16 cellular contexts compared by ENCODE assay signal in the genomic region with DNA sequence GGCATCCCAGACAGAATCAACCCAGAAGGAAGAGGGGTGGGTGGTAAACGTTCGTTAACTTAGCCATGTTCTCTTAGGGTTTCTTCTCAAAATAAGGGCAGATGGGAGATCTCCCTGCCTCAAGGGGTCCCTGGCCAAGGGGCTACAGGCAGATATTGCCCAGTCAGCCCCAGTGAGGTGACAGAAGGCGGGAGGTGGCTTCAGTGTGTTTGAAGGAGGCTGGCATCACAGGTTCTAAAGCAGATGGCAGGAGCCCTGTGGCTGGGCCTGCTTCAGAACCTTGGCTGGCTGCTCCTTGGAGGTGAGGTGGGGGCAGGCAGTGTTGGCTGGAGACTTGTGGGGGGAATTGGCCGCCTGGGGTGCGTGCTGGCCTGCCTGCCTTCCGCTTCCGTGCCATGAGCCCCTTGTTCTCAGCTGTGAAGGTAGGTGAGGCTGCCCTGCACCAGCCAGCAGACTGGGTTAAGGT. TPM values are rescaled to one million over a fixed set of nuclear protein-coding genes. Genes with fewer than 3 reads are reported as not detected.
DNase-seq lines count a peak whose midpoint lies in the region; ATAC-seq, FAIRE-seq and TF ChIP-seq lines count a peak whose summit lies in the region.
"Had no signal": no experiment of that assay in that cellular context is flagged by ENCODE, and none has a peak within 500 bp of the region (broad histone marks: within the 10 kb centered on the region; RNA-seq: fewer than 3 reads in every experiment).

No MANE protein-coding gene starts in this region.

- intact Hi-C loops in kidney (cut with DNase I), result no loop called here
- intact Hi-C loops in upper lobe of right lung (cut with DNase I), result no loop called here

- no peaks in the 10 kb centered on the region for H3K36me3 ChIP-seq in kidney (ENCODE audit: control insufficient read depth in 1 of 2, insufficient read depth in 2 of 2, low read length in 2 of 2)
- H3K36me3 ChIP-seq in upper lobe of right lung, result no peaks in the 10 kb centered on the region
- H3K36me3 ChIP-seq: ascending aorta, ovary had no signal

- H3K4me3 Mint-ChIP-seq in activated T-cell treated with anti-CD3 and anti-CD28 coated beads, Interleukin-2, amount 50 U/mL, for 24 hours, result no peak overlapping the region
- no peak overlapping the region for H3K4me3 Mint-ChIP-seq in activated T-cell treated with anti-CD3 and anti-CD28 coated beads, Interleukin-2, amount 50 U/mL, for 72 hours

- peaks cover 25% of the 10 kb centered on the region for H3K36me3 Mint-ChIP-seq in activated T-cell treated with anti-CD3 and anti-CD28 coated beads, Interleukin-2, amount 50 U/mL, for 24 hours (ENCODE audit: low read depth)
- H3K36me3 Mint-ChIP-seq in activated T-cell treated with anti-CD3 and anti-CD28 coated beads, Interleukin-2, amount 50 U/mL, for 72 hours (ENCODE audit: insufficient read depth in 2 of 2), result no peaks in the 10 kb centered on the region

- H3K4me3 ChIP-seq in kidney (ENCODE audit: low read length in 2 of 2), result no peak overlapping the region
- H3K4me3 ChIP-seq in upper lobe of right lung, result no peak overlapping the region
- H3K4me3 ChIP-seq: ascending aorta, ovary, smooth muscle cell had no signal

- peaks cover under 1% of the 10 kb centered on the region for H3K9me3 Mint-ChIP-seq in activated T-cell treated with anti-CD3 and anti-CD28 coated beads, Interleukin-2, amount 50 U/mL, for 24 hours
- H3K9me3 Mint-ChIP-seq in activated T-cell treated with anti-CD3 and anti-CD28 coated beads, Interleukin-2, amount 50 U/mL, for 72 hours, result no peaks in the 10 kb centered on the region

- peaks cover 85% of the 10 kb centered on the region for H3K4me1 Mint-ChIP-seq in activated T-cell treated with anti-CD3 and anti-CD28 coated beads, Interleukin-2, amount 50 U/mL, for 24 hours (ENCODE audit: low read depth)
- peaks cover 69% of the 10 kb centered on the region for H3K4me1 Mint-ChIP-seq in activated T-cell treated with anti-CD3 and anti-CD28 coated beads, Interleukin-2, amount 50 U/mL, for 72 hours (ENCODE audit: low read depth)

- H3K27ac ChIP-seq in kidney (ENCODE audit: low read depth in 2 of 2, low read length in 2 of 2), result peak overlapping the region; percentile 49 to 65
- peak overlapping the region; percentile 30 for H3K27ac ChIP-seq in upper lobe of right lung
- H3K27ac ChIP-seq: ascending aorta, ovary had no signal

- no peaks in the 10 kb centered on the region for H3K27me3 ChIP-seq in upper lobe of right lung
- H3K27me3 ChIP-seq: ascending aorta, ovary had no signal

- H3K9me3 ChIP-seq in kidney (ENCODE audit: control insufficient read depth in 1 of 2, low read length in 2 of 2) (no peaks in the 10 kb centered on the region), upper lobe of right lung (no peaks in the 10 kb centered on the region)
- H3K9me3 ChIP-seq: ascending aorta, ovary had no signal

- no peak for ATAC-seq in activated T-cell treated with anti-CD3 and anti-CD28 coated beads, Interleukin-2, amount 50 U/mL, for 72 hours (replicated peaks in 1 of 2)
- ATAC-seq in upper lobe of right lung (no peak), GM19351 (IDR thresholded peaks at IDR 0.05; ENCODE audit: unreplicated experiment) (no peak), HG03469 (IDR thresholded peaks at IDR 0.05; ENCODE audit: unreplicated experiment) (no peak), HG02759 (IDR thresholded peaks at IDR 0.05; ENCODE audit: unreplicated experiment) (no peak)

- peaks cover 37 to 43% of the 10 kb centered on the region in 2 donors for H3K4me1 ChIP-seq in kidney (ENCODE audit: control insufficient read depth in 1 of 2, insufficient read depth in 1 of 2, low read depth in 1 of 2, low read length in 2 of 2)
- H3K4me1 ChIP-seq in upper lobe of right lung, result peaks cover 74% of the 10 kb centered on the region
- H3K4me1 ChIP-seq: ascending aorta had no signal

- FAIRE-seq in kidney (lab: Jason Lieb, UNC), result no peak
- FAIRE-seq: HTR-8/SVneo had no signal

- H3K27ac Mint-ChIP-seq in activated T-cell treated with anti-CD3 and anti-CD28 coated beads, Interleukin-2, amount 50 U/mL, for 24 hours, result peak overlapping the region; percentile 62
- no peak overlapping the region for H3K27ac Mint-ChIP-seq in activated T-cell treated with anti-CD3 and anti-CD28 coated beads, Interleukin-2, amount 50 U/mL, for 72 hours

- DNase-seq in activated T-cell treated with anti-CD3 and anti-CD28 coated beads, Interleukin-2, amount 50 U/mL, for 24 hours, result no peak
- no peak for DNase-seq in activated T-cell treated with anti-CD3 and anti-CD28 coated beads, Interleukin-2, amount 50 U/mL, for 72 hours
- DNase-seq in RPMI8226, result peak; percentile 24
- DNase-seq in kidney, result no peak
- no peak for DNase-seq in upper lobe of right lung
- DNase-seq: activated CD4-positive, CD25-positive, alpha-beta regulatory T cell treated with anti-CD3 and anti-CD28 coated beads, Interleukin-2, amount 50 U/mL, for 72 hours; activated T-cell treated with anti-CD3 and anti-CD28 coated beads, Interleukin-2, amount 50 U/mL, for 48 hours; effector CD8-positive, alpha-beta T cell; T-helper 1 cell had no signal

- H3K9ac ChIP-seq in kidney (ENCODE audit: low read length in 2 of 2), result no peak overlapping the region

- no peak for TF ChIP-seq CTCF in kidney (IDR thresholded peaks at IDR 0.05; ENCODE audit: borderline replicate concordance, extremely low read depth, insufficient read depth)
- TF ChIP-seq CTCF in upper lobe of right lung (IDR thresholded peaks at IDR 0.05), result no peak

- H3K27me3 Mint-ChIP-seq in activated T-cell treated with anti-CD3 and anti-CD28 coated beads, Interleukin-2, amount 50 U/mL, for 24 hours, result no peaks in the 10 kb centered on the region
- no peaks in the 10 kb centered on the region for H3K27me3 Mint-ChIP-seq in activated T-cell treated with anti-CD3 and anti-CD28 coated beads, Interleukin-2, amount 50 U/mL, for 72 hours (ENCODE audit: low read depth)

RNA-seq across cellular contexts. Expression of gene HPCAL1, which starts 23.5 kb away (rescaled TPM):
- 10 to 100 TPM; 43.9 to 52.0 TPM for total RNA-seq in activated T-cell treated with anti-CD3 and anti-CD28 coated beads, Interleukin-2, amount 50 U/mL, for 72 hours
- total RNA-seq in kidney, result 47.3 TPM
- polyA plus RNA-seq in kidney (ENCODE audit: insufficient read depth, low read depth, low replicate concordance), result 121 TPM
- 160 TPM for total RNA-seq in upper lobe of right lung
